Comparison of ENCODE assay signal across 23 cellular contexts in the genomic region with DNA sequence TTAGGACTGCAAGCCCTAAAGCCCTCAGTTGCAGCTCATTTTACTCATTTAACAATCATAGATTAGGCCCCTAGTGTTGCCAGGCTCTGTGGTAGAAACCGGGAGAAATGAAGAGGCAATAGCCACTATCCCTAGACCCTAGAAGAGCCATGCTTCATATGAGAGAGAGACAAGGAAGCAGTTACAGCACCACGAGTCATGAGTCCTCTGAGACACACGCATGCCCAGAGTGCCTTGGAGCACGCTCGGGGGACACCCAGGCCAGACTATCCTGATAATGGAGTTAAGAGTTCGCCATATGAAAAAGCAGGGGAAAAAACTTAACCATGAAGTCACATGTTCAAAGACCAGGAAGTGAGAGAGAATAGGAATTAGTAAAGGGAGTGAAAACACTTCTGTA.
"Had no signal": no experiment of that assay in that cellular context is flagged by ENCODE, and none has a peak within 500 bp of the region (broad histone marks: within the 10 kb centered on the region; RNA-seq: fewer than 3 reads in every experiment).

No MANE protein-coding gene starts in this region.

- H3K9me3 Mint-ChIP-seq: immature natural killer cell; naive thymus-derived CD8-positive, alpha-beta T cell; neural progenitor cell had no signal

- H3K27me3 ChIP-seq: esophagus squamous epithelium, neural progenitor cell, sigmoid colon, stomach, transverse colon had no signal

- H3K27ac Mint-ChIP-seq: immature natural killer cell; naive thymus-derived CD8-positive, alpha-beta T cell; neural progenitor cell had no signal

- H3K4me3 ChIP-seq: esophagus squamous epithelium, left ventricle myocardium inferior, lung, mucosa of descending colon, neural progenitor cell, sigmoid colon, stomach, thoracic aorta, transverse colon had no signal

- H3K4me1 ChIP-seq: sigmoid colon, stomach, transverse colon had no signal

- ATAC-seq: mucosa of descending colon; naive thymus-derived CD8-positive, alpha-beta T cell had no signal

- H3K9me3 ChIP-seq: esophagus squamous epithelium, left ventricle myocardium inferior, mucosa of descending colon, sigmoid colon, stomach, thoracic aorta, transverse colon had no signal

- H3K4me2 ChIP-seq: neural progenitor cell had no signal

- FAIRE-seq: endometrium, keratinocyte, small intestine had no signal

- H2AFZ ChIP-seq: neural progenitor cell had no signal

- H3K4me3 Mint-ChIP-seq: immature natural killer cell; naive thymus-derived CD8-positive, alpha-beta T cell; neural progenitor cell had no signal

- H3K9ac ChIP-seq: neural progenitor cell had no signal

- DNase-seq: central memory CD4-positive, alpha-beta T cell; effector memory CD4-positive, alpha-beta T cell; esophagus squamous epithelium; foreskin fibroblast; immature natural killer cell; left ventricle myocardium inferior; mucosa of descending colon; naive thymus-derived CD8-positive, alpha-beta T cell; nucleus accumbens; posterior cingulate gyrus; sigmoid colon; small intestine; stimulated activated CD4-positive, alpha-beta T cell treated with anti-CD3 and anti-CD28 coated beads, Interleukin-12 subunit alpha, Interleukin-12 subunit beta, amount 100 ng/mL, for 4 hours; stimulated activated naive CD4-positive, alpha-beta T cell; stomach; substantia nigra; transverse colon had no signal

- H3K36me3 Mint-ChIP-seq: immature natural killer cell; naive thymus-derived CD8-positive, alpha-beta T cell; neural progenitor cell had no signal

- H3K4me1 Mint-ChIP-seq: immature natural killer cell; naive thymus-derived CD8-positive, alpha-beta T cell had no signal

- H3K27ac ChIP-seq: epithelial cell of prostate, esophagus squamous epithelium, left ventricle myocardium inferior, neural progenitor cell, sigmoid colon, stomach, thoracic aorta, transverse colon had no signal

- H3K36me3 ChIP-seq: esophagus squamous epithelium, left ventricle myocardium inferior, neural progenitor cell, sigmoid colon, stomach, thoracic aorta, transverse colon had no signal
